Comparison of ENCODE assay signal across 26 cellular contexts in the genomic region with DNA sequence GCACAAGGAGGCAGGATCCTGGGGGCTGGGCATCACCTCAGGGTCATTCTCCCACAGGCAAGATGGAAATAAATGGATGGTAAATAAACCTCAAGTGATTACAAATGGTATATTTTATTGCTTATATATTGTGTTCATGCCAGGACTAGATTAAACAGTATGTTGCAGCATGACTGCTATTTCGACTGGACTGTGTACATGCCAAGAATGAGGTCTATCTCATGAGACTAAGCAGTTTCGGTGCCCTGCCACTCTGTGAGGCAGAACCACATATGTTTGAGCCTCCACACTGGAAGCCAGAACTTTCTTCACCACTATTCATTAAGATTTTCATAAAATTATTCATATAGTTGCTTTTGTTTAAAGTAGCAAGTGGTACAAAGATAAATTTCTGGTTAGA.
"Had no signal": no experiment of that assay in that cellular context is flagged by ENCODE, and none has a peak within 500 bp of the region (broad histone marks: within the 10 kb centered on the region; RNA-seq: fewer than 3 reads in every experiment).

No MANE protein-coding gene starts in this region.

- H3K27ac Mint-ChIP-seq: immature natural killer cell; naive thymus-derived CD8-positive, alpha-beta T cell; nephron; stimulated activated naive B cell treated with anti-CD40 and anti-IgM and Interleukin-4, amounts not matched to agents 10 μg/mL and 1 μg/mL and 100 μg/mL, for 72 hours had no signal

- DNase-seq: immature natural killer cell; lower lobe of right lung; mammary epithelial cell; mesenchymal stem cell; naive thymus-derived CD8-positive, alpha-beta T cell; nucleus accumbens; pancreas; posterior cingulate gyrus; retina; right cardiac atrium; stimulated activated CD4-positive, alpha-beta T cell treated with anti-CD3 and anti-CD28 coated beads, Interleukin-12 subunit alpha, Interleukin-12 subunit beta, amount 100 ng/mL, for 4 hours; stimulated activated CD4-positive, alpha-beta T cell treated with anti-CD3 and anti-CD28 coated beads, Interleukin-15, amount 100 ng/mL, for 24 hours; stimulated activated CD4-positive, alpha-beta T cell treated with anti-CD3 and anti-CD28 coated beads, Interleukin-2, amount 100 ng/mL, for 24 hours; stimulated activated CD4-positive, alpha-beta T cell treated with anti-CD3 and anti-CD28 coated beads, Interleukin-4, amount 100 ng/mL, for 1 hour; stimulated activated naive B cell treated with anti-CD40 and anti-IgM and Interleukin-4, amounts not matched to agents 10 μg/mL and 1 μg/mL and 100 μg/mL, for 72 hours; stimulated activated naive CD8-positive, alpha-beta T cell treated with anti-CD3 and anti-CD28 coated beads, Interleukin-15, Interleukin-2, amounts not matched to agents 100 U/mL and 50 U/mL, for 24 hours; stomach; testis; thyroid gland; transverse colon; upper lobe of left lung had no signal

- H3K4me3 Mint-ChIP-seq: immature natural killer cell; naive thymus-derived CD8-positive, alpha-beta T cell; nephron; neural crest cell; stimulated activated naive B cell treated with anti-CD40 and anti-IgM and Interleukin-4, amounts not matched to agents 10 μg/mL and 1 μg/mL and 100 μg/mL, for 72 hours had no signal

- H3K27me3 ChIP-seq: pancreas, stomach, testis, thyroid gland, transverse colon, upper lobe of left lung, vagina had no signal

- H3K4me3 ChIP-seq: lower lobe of right lung, pancreas, prostate gland, skin epidermis, stomach, testis, thyroid gland, transverse colon, upper lobe of left lung, vagina had no signal

- H3K4me1 Mint-ChIP-seq: immature natural killer cell, nephron had no signal

- H3K36me3 ChIP-seq: lower lobe of right lung, pancreas, prostate gland, thyroid gland, transverse colon, upper lobe of left lung, vagina had no signal

- H3K4me1 ChIP-seq: lower lobe of right lung, prostate gland, stomach, thyroid gland, transverse colon, upper lobe of left lung had no signal

- H3K9me3 Mint-ChIP-seq: immature natural killer cell, nephron, neural crest cell had no signal

- ATAC-seq: lower lobe of right lung; naive thymus-derived CD8-positive, alpha-beta T cell; right cardiac atrium; stimulated activated naive B cell treated with anti-CD40 and anti-IgM and Interleukin-4, amounts not matched to agents 10 μg/mL and 1 μg/mL and 100 μg/mL, for 72 hours; stimulated activated naive CD8-positive, alpha-beta T cell treated with anti-CD3 and anti-CD28 coated beads, Interleukin-15, Interleukin-2, amounts not matched to agents 100 U/mL and 50 U/mL, for 24 hours had no signal

- H3K27me3 Mint-ChIP-seq: naive thymus-derived CD8-positive, alpha-beta T cell; stimulated activated naive B cell treated with anti-CD40 and anti-IgM and Interleukin-4, amounts not matched to agents 10 μg/mL and 1 μg/mL and 100 μg/mL, for 72 hours had no signal

- H3K27ac ChIP-seq: lower lobe of right lung, pancreas, prostate gland, skin epidermis, stomach, testis, thyroid gland, transverse colon, upper lobe of left lung, vagina had no signal

- H3K9me3 ChIP-seq: lower lobe of right lung, pancreas, prostate gland, stomach, testis, thyroid gland, transverse colon, upper lobe of left lung, vagina had no signal
